In the genomic region with DNA sequence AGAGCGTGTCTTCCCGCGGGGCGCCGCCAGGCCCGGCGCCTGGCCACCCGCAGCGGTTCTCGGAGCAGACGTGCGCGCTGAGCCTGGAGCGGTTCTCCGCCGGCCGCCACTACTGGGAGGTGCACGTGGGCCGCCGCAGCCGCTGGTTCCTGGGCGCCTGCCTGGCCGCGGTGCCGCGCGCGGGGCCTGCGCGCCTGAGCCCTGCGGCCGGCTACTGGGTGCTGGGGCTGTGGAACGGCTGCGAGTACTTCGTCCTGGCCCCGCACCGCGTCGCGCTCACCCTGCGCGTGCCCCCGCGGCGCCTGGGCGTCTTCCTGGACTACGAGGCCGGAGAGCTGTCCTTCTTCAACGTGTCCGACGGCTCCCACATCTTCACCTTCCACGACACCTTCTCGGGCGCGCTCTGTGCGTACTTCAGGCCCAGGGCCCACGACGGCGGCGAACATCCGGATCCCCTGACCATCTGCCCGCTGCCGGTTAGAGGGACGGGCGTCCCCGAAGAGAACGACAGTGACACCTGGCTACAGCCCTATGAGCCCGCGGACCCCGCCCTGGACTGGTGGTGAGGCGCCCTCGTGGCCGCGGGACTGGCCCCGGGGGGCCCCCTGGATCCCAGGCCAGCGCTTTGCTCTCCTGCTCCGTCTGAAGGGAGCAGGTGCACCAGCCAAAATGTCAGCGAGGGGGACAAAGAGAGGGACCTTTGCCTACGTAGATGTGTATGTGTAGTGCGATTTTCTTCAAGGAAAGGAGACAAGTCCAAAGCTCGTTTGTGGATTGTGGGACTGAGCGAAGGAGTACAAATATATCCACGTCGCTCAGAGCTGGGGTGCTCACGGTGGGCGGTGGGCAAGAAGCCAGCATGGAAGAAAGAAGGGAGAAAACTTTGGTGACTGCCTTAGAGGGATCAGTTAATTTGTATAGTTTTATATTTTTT, we compare ENCODE assay signal across 23 cellular contexts. TPM values are rescaled to one million over a fixed set of nuclear protein-coding genes. Genes with fewer than 3 reads are reported as not detected.
DNase-seq lines count a peak whose midpoint lies in the region; ATAC-seq and TF ChIP-seq lines count a peak whose summit lies in the region.
"Had no signal": no experiment of that assay in that cellular context is flagged by ENCODE, and none has a peak within 500 bp of the region (broad histone marks: within the 10 kb centered on the region; RNA-seq: fewer than 3 reads in every experiment).

No MANE protein-coding gene starts in this region.

- H3K27ac ChIP-seq in body of pancreas (no peak overlapping the region), prostate gland (no peak overlapping the region), Peyer's patch (no peak overlapping the region)
- H3K27ac ChIP-seq: skin epidermis, vagina had no signal

- TF ChIP-seq POLR2A in body of pancreas (IDR thresholded peaks at IDR 0.05): no peak
- no peak for TF ChIP-seq POLR2A in prostate gland (IDR thresholded peaks at IDR 0.05)
- TF ChIP-seq POLR2A in Peyer's patch (IDR thresholded peaks at IDR 0.05): no peak

- H3K27me3 ChIP-seq in body of pancreas: peaks cover 0 to 7% of the 10 kb centered on the region in 2 donors
- peaks cover 18% of the 10 kb centered on the region for H3K27me3 ChIP-seq in prostate gland (replicated peaks; ENCODE audit: insufficient read depth)
- H3K27me3 ChIP-seq in Peyer's patch: peaks cover 0 to 11% of the 10 kb centered on the region in 2 donors

- H3K27me3 Mint-ChIP-seq in activated T-cell treated with anti-CD3 and anti-CD28 coated beads, Interleukin-2, amount 50 U/mL, for 4 hours (ENCODE audit: low read depth): peaks cover 79% of the 10 kb centered on the region
- peaks cover 89% of the 10 kb centered on the region for H3K27me3 Mint-ChIP-seq in activated T-cell treated with anti-CD3 and anti-CD28 coated beads, Interleukin-2, amount 50 U/mL, for 24 hours

- H3K9me3 ChIP-seq in body of pancreas: no peaks in the 10 kb centered on the region
- no peaks in the 10 kb centered on the region for H3K9me3 ChIP-seq in prostate gland
- H3K9me3 ChIP-seq in Peyer's patch: no peaks in the 10 kb centered on the region
- H3K9me3 ChIP-seq: vagina had no signal

- H3K4me1 ChIP-seq in body of pancreas: peaks cover 9% of the 10 kb centered on the region
- H3K4me1 ChIP-seq in prostate gland (replicated peaks): no peaks in the 10 kb centered on the region
- H3K4me1 ChIP-seq in Peyer's patch: peaks cover 0 to 8% (median 0%) of the 10 kb centered on the region in 4 donors

- no peaks in the 10 kb centered on the region for H3K9me3 Mint-ChIP-seq in activated T-cell treated with anti-CD3 and anti-CD28 coated beads, Interleukin-2, amount 50 U/mL, for 4 hours
- no peaks in the 10 kb centered on the region for H3K9me3 Mint-ChIP-seq in activated T-cell treated with anti-CD3 and anti-CD28 coated beads, Interleukin-2, amount 50 U/mL, for 24 hours
- no peaks in the 10 kb centered on the region for H3K9me3 Mint-ChIP-seq in stimulated activated effector memory CD8-positive, alpha-beta T cell treated with anti-CD3 and anti-CD28 coated beads, Interleukin-12 subunit alpha, Interleukin-12 subunit beta, amount 100 ng/mL, for 72 hours
- H3K9me3 Mint-ChIP-seq: activated T-helper 17 cell treated with anti-CD3 and anti-CD28 coated beads, Interleukin-2, amount 50 U/mL, for 72 hours; CD4-positive, alpha-beta T cell; T-helper 2 cell treated with Interferon-gamma antibody and Interleukin-4, amounts not matched to agents 5 μg/mL and 100 μg/mL, for 36 hours had no signal

- peak; percentile 32 to 69 for ATAC-seq in activated T-cell treated with anti-CD3 and anti-CD28 coated beads, Interleukin-2, amount 50 U/mL, for 4 hours
- ATAC-seq in body of pancreas (peak; percentile 45), HG03196 (IDR thresholded peaks at IDR 0.05; ENCODE audit: unreplicated experiment) (no peak)
- ATAC-seq in stimulated activated effector memory CD8-positive, alpha-beta T cell treated with anti-CD3 and anti-CD28 coated beads, Interleukin-12 subunit alpha, Interleukin-12 subunit beta, amount 100 ng/mL, for 72 hours: peak; percentile 32
- ATAC-seq: activated T-helper 17 cell treated with anti-CD3 and anti-CD28 coated beads, Interleukin-2, amount 50 U/mL, for 72 hours had no signal

- no peak for DNase-seq in activated T-cell treated with anti-CD3 and anti-CD28 coated beads, Interleukin-2, amount 50 U/mL, for 4 hours
- no peak for DNase-seq in activated T-cell treated with anti-CD3 and anti-CD28 coated beads, Interleukin-2, amount 50 U/mL, for 24 hours
- DNase-seq in body of pancreas: peak in 1 of 4 donors; percentile 39
- peak; percentile 52 for DNase-seq in left kidney (ENCODE audit: low read depth, low spot score)
- DNase-seq in stimulated activated effector memory CD8-positive, alpha-beta T cell treated with anti-CD3 and anti-CD28 coated beads, Interleukin-12 subunit alpha, Interleukin-12 subunit beta, amount 100 ng/mL, for 72 hours (ENCODE audit: low spot score in 2 of 2): peak in 1 of 2 donors; percentile 45
- DNase-seq in prostate gland (ENCODE audit: low spot score): no peak
- DNase-seq in Peyer's patch: no peak
- DNase-seq: amniotic stem cell; CD4-positive, alpha-beta T cell; DND-41; islet precursor cell; Kasumi-1; midbrain; NCI-H146; NCI-H226; occipital lobe; SIG-M5; stimulated activated naive CD4-positive, alpha-beta T cell had no signal

- H3K36me3 Mint-ChIP-seq in activated T-cell treated with anti-CD3 and anti-CD28 coated beads, Interleukin-2, amount 50 U/mL, for 4 hours (ENCODE audit: insufficient read depth): no peaks in the 10 kb centered on the region
- H3K36me3 Mint-ChIP-seq in activated T-cell treated with anti-CD3 and anti-CD28 coated beads, Interleukin-2, amount 50 U/mL, for 24 hours (ENCODE audit: low read depth): no peaks in the 10 kb centered on the region
- peaks cover under 1% of the 10 kb centered on the region for H3K36me3 Mint-ChIP-seq in stimulated activated effector memory CD8-positive, alpha-beta T cell treated with anti-CD3 and anti-CD28 coated beads, Interleukin-12 subunit alpha, Interleukin-12 subunit beta, amount 100 ng/mL, for 72 hours

- H3K27ac Mint-ChIP-seq in activated T-cell treated with anti-CD3 and anti-CD28 coated beads, Interleukin-2, amount 50 U/mL, for 24 hours: no peak overlapping the region
- H3K27ac Mint-ChIP-seq in stimulated activated effector memory CD8-positive, alpha-beta T cell treated with anti-CD3 and anti-CD28 coated beads, Interleukin-12 subunit alpha, Interleukin-12 subunit beta, amount 100 ng/mL, for 72 hours: no peak overlapping the region
- H3K27ac Mint-ChIP-seq: activated T-helper 17 cell treated with anti-CD3 and anti-CD28 coated beads, Interleukin-2, amount 50 U/mL, for 72 hours; CD4-positive, alpha-beta T cell; T-helper 2 cell treated with Interferon-gamma antibody and Interleukin-4, amounts not matched to agents 5 μg/mL and 100 μg/mL, for 36 hours had no signal

- H3K36me3 ChIP-seq in body of pancreas (replicated peaks in 1 of 2; ENCODE audit: insufficient read depth in 1 of 2, low read depth in 2 of 2) (no peaks in the 10 kb centered on the region), prostate gland (no peaks in the 10 kb centered on the region), Peyer's patch (no peaks in the 10 kb centered on the region)
- H3K36me3 ChIP-seq: vagina had no signal

- peaks cover under 1% of the 10 kb centered on the region for H3K4me1 Mint-ChIP-seq in activated T-cell treated with anti-CD3 and anti-CD28 coated beads, Interleukin-2, amount 50 U/mL, for 4 hours (ENCODE audit: low read depth)
- H3K4me1 Mint-ChIP-seq in activated T-cell treated with anti-CD3 and anti-CD28 coated beads, Interleukin-2, amount 50 U/mL, for 24 hours (ENCODE audit: low read depth): peaks cover 2% of the 10 kb centered on the region
- H3K4me1 Mint-ChIP-seq in stimulated activated effector memory CD8-positive, alpha-beta T cell treated with anti-CD3 and anti-CD28 coated beads, Interleukin-12 subunit alpha, Interleukin-12 subunit beta, amount 100 ng/mL, for 72 hours: peaks cover under 1% of the 10 kb centered on the region
- H3K4me1 Mint-ChIP-seq: activated T-helper 17 cell treated with anti-CD3 and anti-CD28 coated beads, Interleukin-2, amount 50 U/mL, for 72 hours had no signal

- H3K4me3 ChIP-seq in body of pancreas: no peak overlapping the region
- H3K4me3 ChIP-seq in prostate gland: no peak overlapping the region
- H3K4me3 ChIP-seq in Peyer's patch: peak overlapping the region in 2 of 4 donors; percentile 11 to 25
- H3K4me3 ChIP-seq: skin epidermis, vagina had no signal

- 11 to 18% methylated on average over 16 to 69 of the region's 86 CpGs for WGBS in body of pancreas, 2 donors
- 11% methylated on average over 40 of the region's 86 CpGs for whole genome bisulfite sequencing in prostate gland

- peak in 3 of 7 experiments; percentile 6 to 21 (median 12) for TF ChIP-seq CTCF in body of pancreas (IDR thresholded peaks at IDR 0.05)
- TF ChIP-seq CTCF in prostate gland (IDR thresholded peaks at IDR 0.05): no peak
- TF ChIP-seq CTCF in Peyer's patch (IDR thresholded peaks at IDR 0.05): peak in 1 of 6 experiments; percentile 12

- intact Hi-C loops in body of pancreas (cut with DNase I) (no loop called here), prostate gland (cut with DNase I) (no loop called here)

- no peak overlapping the region for H3K4me3 Mint-ChIP-seq in activated T-cell treated with anti-CD3 and anti-CD28 coated beads, Interleukin-2, amount 50 U/mL, for 4 hours
- no peak overlapping the region for H3K4me3 Mint-ChIP-seq in activated T-cell treated with anti-CD3 and anti-CD28 coated beads, Interleukin-2, amount 50 U/mL, for 24 hours
- H3K4me3 Mint-ChIP-seq in stimulated activated effector memory CD8-positive, alpha-beta T cell treated with anti-CD3 and anti-CD28 coated beads, Interleukin-12 subunit alpha, Interleukin-12 subunit beta, amount 100 ng/mL, for 72 hours: no peak overlapping the region
- H3K4me3 Mint-ChIP-seq: activated T-helper 17 cell treated with anti-CD3 and anti-CD28 coated beads, Interleukin-2, amount 50 U/mL, for 72 hours; CD4-positive, alpha-beta T cell; T-helper 2 cell treated with Interferon-gamma antibody and Interleukin-4, amounts not matched to agents 5 μg/mL and 100 μg/mL, for 36 hours had no signal

RNA-seq across cellular contexts. Expression of gene BTNL9, which starts 19.5 kb away (rescaled TPM):
- total RNA-seq in activated T-cell treated with anti-CD3 and anti-CD28 coated beads, Interleukin-2, amount 50 U/mL, for 4 hours: under 1 TPM in 2 of 3 donors, not detected in 1; 0.13 to 0.35 TPM
- total RNA-seq in body of pancreas (10 to 100 TPM; 20.2 to 41.5 TPM), prostate gland (10 to 100 TPM; 11.7 to 13.0 TPM), Peyer's patch (10 to 100 TPM in 1 of 4 donors, 1 to 10 TPM in 3; 5.3 to 48.7 (median 8.7) TPM)
- total RNA-seq: CD4-positive, alpha-beta T cell had no signal

Comparison
In these comparisons a context has a peak if more than half of its experiments do, and no peak if none do; other contexts are left out.
1. RNA of gene BTNL9, which starts 19.5 kb away (total RNA-seq): 20.2 to 41.5 TPM in body of pancreas, 11.7 to 13.0 TPM in prostate gland and 5.3 to 48.7 TPM in Peyer's patch; 0.13 to 0.35 TPM in activated T-cell treated with anti-CD3 and anti-CD28 coated beads, Interleukin-2, amount 50 U/mL, for 4 hours; every median in the first group is over 4 times any median in the second.